ENCODE assay signal across 10 cellular contexts in genomic region chr1:42712808-42713207, GRCh38. TPM values are rescaled to one million over a fixed set of nuclear protein-coding genes. Genes with fewer than 3 reads are reported as not detected.
"Had no signal": no experiment of that assay in that cellular context is flagged by ENCODE, and none has a peak within 500 bp of the region (broad histone marks: within the 10 kb centered on the region; RNA-seq: fewer than 3 reads in every experiment).

No MANE protein-coding gene starts in this region.

RNA-seq across cellular contexts. Expression of gene CLDN19, which starts 27.2 kb away (rescaled TPM):
- total RNA-seq: OCI-LY7, PC-3, PC-9, Peyer's patch, Right ventricle myocardium inferior, Right ventricle myocardium superior, RPMI7951, SJSA1, SK-MEL-5 had no signal
- polyA plus RNA-seq: SK-N-SH had no signal
